ENCODE assay signal across 17 cellular contexts in genomic region chr7:102302025-102302424, GRCh38. TPM values are rescaled to one million over a fixed set of nuclear protein-coding genes. Genes with fewer than 3 reads are reported as not detected.
DNase-seq lines count a peak whose midpoint lies in the region; ATAC-seq and TF ChIP-seq lines count a peak whose summit lies in the region.
"Had no signal": no experiment of that assay in that cellular context is flagged by ENCODE, and none has a peak within 500 bp of the region (broad histone marks: within the 10 kb centered on the region; RNA-seq: fewer than 3 reads in every experiment).

No MANE protein-coding gene starts in this region.

- H3K9ac ChIP-seq in BLaER1, result 0 out of 2 replicates have a peak overlapping the region, but pooled peaks have one; percentile 74
- H3K9ac ChIP-seq in MM.1S (ENCODE audit: low read length), result no peak overlapping the region
- H3K9ac ChIP-seq in SU-DHL-6 (ENCODE audit: low read length), result peak overlapping the region; percentile 19; the same call in 1 of the 2 replicates

- H3F3A ChIP-seq in MM.1S (ENCODE audit: insufficient read depth, low read length), result peaks cover 54% of the 10 kb centered on the region
- H3F3A ChIP-seq in SU-DHL-6 (ENCODE audit: insufficient read depth), result peaks cover 77% of the 10 kb centered on the region

- H3K79me2 ChIP-seq in MM.1S (ENCODE audit: low read length) (peaks cover 73% of the 10 kb centered on the region), SU-DHL-6 (ENCODE audit: insufficient read depth, low read length) (peaks cover 61% of the 10 kb centered on the region)

- H3K9me2 ChIP-seq in MM.1S (replicated peaks; ENCODE audit: insufficient read depth, low read length) (no peaks in the 10 kb centered on the region), SU-DHL-6 (replicated peaks; ENCODE audit: insufficient read depth, low read length) (no peaks in the 10 kb centered on the region)

- H3K27me3 ChIP-seq in BLaER1 (no peaks in the 10 kb centered on the region), MM.1S (replicated peaks; ENCODE audit: insufficient read depth, low read length) (no peaks in the 10 kb centered on the region), SU-DHL-6 (ENCODE audit: low read length) (no peaks in the 10 kb centered on the region), gastrocnemius medialis (no peaks in the 10 kb centered on the region)
- H3K27me3 ChIP-seq: BE2C had no signal

- H3K27ac ChIP-seq in BLaER1 (peak overlapping the region; percentile 93), MM.1S (ENCODE audit: low read length) (peak overlapping the region; percentile 7; the same call in 1 of the 2 replicates), SU-DHL-6 (ENCODE audit: low read depth, low read length) (peak overlapping the region; percentile 96), gastrocnemius medialis (peak overlapping the region; percentile 89 to 98 (median 96))
- H3K27ac ChIP-seq: PC-9 had no signal

- H2AFZ ChIP-seq in MM.1S (ENCODE audit: low read length) (no peak overlapping the region), SU-DHL-6 (ENCODE audit: low read depth, low read length, severe bottlenecking) (no peak overlapping the region)
- H2AFZ ChIP-seq: PC-9 had no signal

- TF ChIP-seq POLR2A in gastrocnemius medialis (IDR thresholded peaks at IDR 0.05), result no peak

- H3K4me3 Mint-ChIP-seq in T-helper 17 cell, result no peak overlapping the region
- H3K4me3 Mint-ChIP-seq: CD8-positive, alpha-beta T cell had no signal

- H3K27me3 Mint-ChIP-seq in T-helper 17 cell, result no peaks in the 10 kb centered on the region

- H3K4me1 ChIP-seq in BLaER1 (peaks cover 69% of the 10 kb centered on the region), MM.1S (ENCODE audit: low read length) (peaks cover 43% of the 10 kb centered on the region), gastrocnemius medialis (peaks cover 58 to 71% of the 10 kb centered on the region in 2 donors)

- H3K9me3 ChIP-seq in BLaER1 (no peaks in the 10 kb centered on the region), MM.1S (replicated peaks; ENCODE audit: insufficient read depth, low read length) (no peaks in the 10 kb centered on the region), SU-DHL-6 (ENCODE audit: insufficient read depth, low read length) (no peaks in the 10 kb centered on the region), gastrocnemius medialis (no peaks in the 10 kb centered on the region), T-helper 17 cell (ENCODE audit: control insufficient read depth, low read length, poor library complexity, severe bottlenecking) (no peaks in the 10 kb centered on the region)
- H3K9me3 ChIP-seq: BE2C had no signal

- no peak overlapping the region for H3K27ac Mint-ChIP-seq in T-helper 17 cell
- H3K27ac Mint-ChIP-seq: CD8-positive, alpha-beta T cell had no signal

- peaks cover 12% of the 10 kb centered on the region; the same call in 1 of the 2 replicates for H4K20me1 ChIP-seq in BLaER1
- no peaks in the 10 kb centered on the region for H4K20me1 ChIP-seq in MM.1S (ENCODE audit: insufficient read depth, low read length)
- peaks cover 6% of the 10 kb centered on the region; the same call in 1 of the 2 replicates for H4K20me1 ChIP-seq in SU-DHL-6 (ENCODE audit: low read depth, low read length)

- intact Hi-C loops in gastrocnemius medialis (cut with DNase I; ENCODE audit: low total_unique reads), result no loop called here

- peak overlapping the region; percentile 94 for H3K4me2 ChIP-seq in BLaER1
- H3K4me2 ChIP-seq in MM.1S (ENCODE audit: low read depth, low read length), result no peak overlapping the region
- peak overlapping the region; percentile 63 for H3K4me2 ChIP-seq in SU-DHL-6 (ENCODE audit: low read depth, low read length, poor library complexity, severe bottlenecking)
- H3K4me2 ChIP-seq: PC-9 had no signal

- H3K4me3 ChIP-seq in BLaER1 (no peak overlapping the region), MM.1S (ENCODE audit: low read length) (no peak overlapping the region), SU-DHL-6 (ENCODE audit: insufficient read depth, low read length, poor library complexity, severe bottlenecking) (no peak overlapping the region), gastrocnemius medialis (no peak overlapping the region)
- H3K4me3 ChIP-seq: PC-9 had no signal

- DNase-seq in MM.1S (no peak), gastrocnemius medialis (peak in 1 of 2 donors; percentile 78), T-helper 17 cell (no peak), 8988T (no peak), NCI-H2171 (lab: John Stamatoyannopoulos, UW) (no peak), UCSD-AML1 (lab: John Stamatoyannopoulos, UW; ENCODE audit: unreplicated experiment) (no peak)
- DNase-seq: BE2C, NCI-H1105, NCI-H1694, NCI-H2081 treated with DMSO at 0.1 percent for 48 hours, NCI-H510A, NCI-H748 treated with DMSO at 0.1 percent for 48 hours, PC-9 had no signal

- H3K36me3 ChIP-seq in BLaER1 (peaks cover 36% of the 10 kb centered on the region), MM.1S (replicated peaks; ENCODE audit: insufficient read depth, low read length) (peaks cover 9% of the 10 kb centered on the region; the same call in 1 of the 2 replicates), SU-DHL-6 (ENCODE audit: low read length) (peaks cover 5% of the 10 kb centered on the region; the same call in 1 of the 2 replicates), gastrocnemius medialis (no peaks in the 10 kb centered on the region)
- H3K36me3 ChIP-seq: BE2C had no signal

- TF ChIP-seq CTCF in MM.1S (IDR thresholded peaks at IDR 0.05; ENCODE audit: low read length) (no peak), SU-DHL-6 (IDR thresholded peaks at IDR 0.05; ENCODE audit: insufficient read depth, low read length, poor library complexity, severe bottlenecking) (no peak), gastrocnemius medialis (IDR thresholded peaks at IDR 0.05 in 4 of 5, conservative IDR thresholded peaks at IDR 0.05 in 1 of 5) (no peak)

- H3K36me3 Mint-ChIP-seq in T-helper 17 cell (ENCODE audit: low read depth), result no peaks in the 10 kb centered on the region
- H3K36me3 Mint-ChIP-seq: CD8-positive, alpha-beta T cell had no signal

- peaks cover 3% of the 10 kb centered on the region for H3K4me1 Mint-ChIP-seq in T-helper 17 cell

- ATAC-seq in gastrocnemius medialis (peak in 1 of 2 donors; percentile 5), T-helper 17 cell (no peak)
- ATAC-seq: CD8-positive, alpha-beta T cell had no signal

- in situ Hi-C loops in gastrocnemius medialis (cut with MboI; ENCODE audit: low sequenced_read_pairs in 4 of 4), result no loop called here

RNA-seq across cellular contexts. Expression of gene SH2B2, which starts 15.4 kb away (rescaled TPM):
- total RNA-seq in gastrocnemius medialis, result 10 to 100 TPM; 32.7 to 62.0 (median 43.5) TPM
- 1 to 10 TPM; 2.0 to 2.1 TPM for total RNA-seq in T-helper 17 cell

RNA-seq across cellular contexts. Expression of gene SPDYE6, which starts 54.2 kb away (rescaled TPM):
- total RNA-seq in gastrocnemius medialis (not detected), T-helper 17 cell (not detected)
- total RNA-seq: A172; CD8-positive, alpha-beta T cell; PC-9 had no signal

Comparison
In these comparisons a context has a peak if more than half of its experiments do, and no peak if none do; other contexts are left out.
1. H3K27ac ChIP-seq: peak in every context shown above with its lines; median percentile 96 in SU-DHL-6; 96 in gastrocnemius medialis; 93 in BLaER1; 7 in MM.1S.
2. RNA of gene SH2B2, which starts 15.4 kb away (total RNA-seq): 32.7 to 62.0 TPM in gastrocnemius medialis; 2.0 to 2.1 TPM in T-helper 17 cell; every median in the first group is over 10 times any median in the second.